Comparison of ENCODE assay signal across 15 cellular contexts in genomic region chr21:45480701-45481500, GRCh38.
DNase-seq lines count a peak whose midpoint lies in the region; ATAC-seq, FAIRE-seq and TF ChIP-seq lines count a peak whose summit lies in the region.
"Had no signal": no experiment of that assay in that cellular context is flagged by ENCODE, and none has a peak within 500 bp of the region (broad histone marks: within the 10 kb centered on the region; RNA-seq: fewer than 3 reads in every experiment).

No MANE protein-coding gene starts in this region.

- no peak overlapping the region for H2AFZ ChIP-seq in HepG2 (ENCODE audit: low read length)
- H2AFZ ChIP-seq in neuronal stem cell (ENCODE audit: low read length) = no peak overlapping the region

- DNase-seq in HepG2 (ENCODE audit: low spot score) (no peak), neuronal stem cell (ENCODE audit: low spot score) (no peak), GM03348 (ENCODE audit: low spot score) (no peak)
- DNase-seq in natural killer cell treated with Interleukin-12 subunit alpha and Interleukin-12 subunit beta and Interleukin-15 and Interleukin-18, amount 100 ng/mL, for 72 hours (ENCODE audit: low spot score) = no peak
- no peak for DNase-seq in activated T-cell treated with anti-CD3 and anti-CD28 coated beads, Interleukin-2, amount 50 U/mL, for 24 hours
- DNase-seq: BE2C had no signal

- H3K4me3 ChIP-seq in BLaER1 = no peak overlapping the region
- peak overlapping the region in 2 of 10 experiments; percentile 65 to 68; a peak in 3 of 20 replicates for H3K4me3 ChIP-seq in BLaER1 treated with 17β-estradiol and CSF1 and Interleukin-3, amounts not matched to agents 10 nM and 100 nM
- no peak overlapping the region for H3K4me3 ChIP-seq in HepG2 (replicated peaks in 1 of 3; ENCODE audit: insufficient read depth in 1 of 3, low read depth in 2 of 3, low read length in 3 of 3)
- H3K4me3 ChIP-seq in neuronal stem cell (ENCODE audit: low read length in 2 of 2) = no peak overlapping the region
- H3K4me3 ChIP-seq: A549, GM12878 had no signal

- no peak overlapping the region for H2BK12ac ChIP-seq in neuronal stem cell (ENCODE audit: low read length)

- peak overlapping the region; percentile 31 for H3K18ac ChIP-seq in neuronal stem cell (ENCODE audit: low read length)

- no peak for FAIRE-seq in HepG2 (lab: Jason Lieb, UNC)
- FAIRE-seq: A549, GM12878, GM18507, H54 had no signal

- peaks cover 2% of the 10 kb centered on the region for H3K79me1 ChIP-seq in neuronal stem cell (ENCODE audit: low read depth, low read length)

- no peak for TF ChIP-seq EP300 in HepG2 (IDR thresholded peaks at IDR 0.05; ENCODE audit: low read depth in 2 of 2, low read length in 2 of 2)
- no peak for TF ChIP-seq EP300 in HepG2 (CRISPR knock-in tag; IDR thresholded peaks at IDR 0.05; ENCODE audit: borderline replicate concordance)

- ATAC-seq in HepG2 = no peak
- ATAC-seq in natural killer cell treated with Interleukin-12 subunit alpha and Interleukin-12 subunit beta and Interleukin-15 and Interleukin-18, amount 100 ng/mL, for 72 hours = no peak
- ATAC-seq: A549, GM12878, HCT116 had no signal

- TF ChIP-seq POLR2A in HepG2 (IDR thresholded peaks at IDR 0.05; ENCODE audit: insufficient read depth in 1 of 2, low read depth in 2 of 2, low read length in 2 of 2) = no peak

- CTCF ChIA-PET in HepG2 (lab: Yijun Ruan, JAX; ENCODE audit: low intra/inter-chr PET ratio, low total read pairs) = no interaction called here

- H2BK120ac ChIP-seq in neuronal stem cell (ENCODE audit: low read depth, low read length) = peak overlapping the region; percentile 52

- H4K91ac ChIP-seq in neuronal stem cell (ENCODE audit: low read depth, low read length, poor library complexity) = no peak overlapping the region

- no peaks in the 10 kb centered on the region for H3K9me3 Mint-ChIP-seq in natural killer cell treated with Interleukin-12 subunit alpha and Interleukin-12 subunit beta and Interleukin-15 and Interleukin-18, amount 100 ng/mL, for 72 hours
- H3K9me3 Mint-ChIP-seq in activated T-cell treated with anti-CD3 and anti-CD28 coated beads, Interleukin-2, amount 50 U/mL, for 24 hours = peaks cover 6% of the 10 kb centered on the region
- H3K9me3 Mint-ChIP-seq: IgD-negative memory B cell had no signal

- no peaks in the 10 kb centered on the region for H4K20me1 ChIP-seq in BLaER1
- no peaks in the 10 kb centered on the region for H4K20me1 ChIP-seq in BLaER1 treated with 17β-estradiol and CSF1 and Interleukin-3, amounts not matched to agents 10 nM and 100 nM
- H4K20me1 ChIP-seq in HepG2 (ENCODE audit: insufficient read depth, low read length) = no peaks in the 10 kb centered on the region

- H3K36me3 ChIP-seq in BLaER1 = no peaks in the 10 kb centered on the region
- H3K36me3 ChIP-seq in BLaER1 treated with 17β-estradiol and CSF1 and Interleukin-3, amounts not matched to agents 10 nM and 100 nM = 0 out of 22 replicates have a peak, but pooled peaks cover 0 to 3% (median 0%) of the 10 kb centered on the region in 11 experiments
- H3K36me3 ChIP-seq in HepG2 (replicated peaks in 1 of 2; ENCODE audit: control insufficient read depth in 1 of 2, insufficient read depth in 2 of 2, low read length in 2 of 2) = peaks cover 32 to 62% of the 10 kb centered on the region in 2 experiments
- peaks cover 0 to 29% of the 10 kb centered on the region in 2 donors for H3K36me3 ChIP-seq in neuronal stem cell (replicated peaks in 1 of 2; ENCODE audit: control insufficient read depth in 2 of 2, insufficient read depth in 2 of 2, low read length in 2 of 2)
- H3K36me3 ChIP-seq: BE2C had no signal

- H3K79me2 ChIP-seq in HepG2 (ENCODE audit: insufficient read depth, low read length) = no peaks in the 10 kb centered on the region

- no peak for TF ChIP-seq CTCF in HepG2 (CRISPR knock-in tag; IDR thresholded peaks at IDR 0.05)

- no peak overlapping the region for H3K23ac ChIP-seq in neuronal stem cell (ENCODE audit: low read depth, low read length, poor library complexity)

- POLR2A ChIA-PET in HepG2 (lab: Yijun Ruan, JAX) = interaction anchor here (1.3 kb wide), 2 partner anchors 9 to 62 kb away, joined by 3 to 6 read pairs; no protein-coding TSS in a partner anchor

- peak overlapping the region; percentile 92 for H3K27ac ChIP-seq in BLaER1
- peak overlapping the region in 9 of 11 experiments; percentile 75 to 93 (median 88); a peak in 17 of 22 replicates for H3K27ac ChIP-seq in BLaER1 treated with 17β-estradiol and CSF1 and Interleukin-3, amounts not matched to agents 10 nM and 100 nM
- H3K27ac ChIP-seq in HepG2 (ENCODE audit: extremely low read length, insufficient read depth, low read length) = no peak overlapping the region
- no peak overlapping the region for H3K27ac ChIP-seq in neuronal stem cell (replicated peaks; ENCODE audit: low read length)
- H3K27ac ChIP-seq: A549, HL-60 had no signal

- H3K4me3 Mint-ChIP-seq in natural killer cell treated with Interleukin-12 subunit alpha and Interleukin-12 subunit beta and Interleukin-15 and Interleukin-18, amount 100 ng/mL, for 72 hours = no peak overlapping the region
- H3K4me3 Mint-ChIP-seq in activated T-cell treated with anti-CD3 and anti-CD28 coated beads, Interleukin-2, amount 50 U/mL, for 24 hours = no peak overlapping the region

- H3K4me1 ChIP-seq in BLaER1 (peaks cover 77% of the 10 kb centered on the region), HepG2 (ENCODE audit: insufficient read depth, low read length) (no peaks in the 10 kb centered on the region), neuronal stem cell (ENCODE audit: control insufficient read depth in 2 of 2, insufficient read depth in 1 of 2, low read depth in 1 of 2, low read length in 2 of 2) (peaks cover 2 to 3% of the 10 kb centered on the region in 2 donors)
- peaks cover 72 to 85% (median 78%) of the 10 kb centered on the region in 10 experiments for H3K4me1 ChIP-seq in BLaER1 treated with 17β-estradiol and CSF1 and Interleukin-3, amounts not matched to agents 10 nM and 100 nM
- H3K4me1 ChIP-seq: A549 had no signal

- H3K27me3 ChIP-seq in BLaER1 = no peaks in the 10 kb centered on the region
- no peaks in the 10 kb centered on the region for H3K27me3 ChIP-seq in BLaER1 treated with 17β-estradiol and CSF1 and Interleukin-3, amounts not matched to agents 10 nM and 100 nM
- H3K27me3 ChIP-seq in HepG2 (ENCODE audit: control insufficient read depth in 1 of 2, insufficient read depth in 2 of 2, low read length in 2 of 2) = no peaks in the 10 kb centered on the region
- H3K27me3 ChIP-seq in neuronal stem cell (ENCODE audit: control insufficient read depth in 3 of 3, insufficient read depth in 3 of 3, low read depth in 1 of 3, low read length in 3 of 3) = peaks cover 0 to 16% (median 5%) of the 10 kb centered on the region in 3 experiments
- H3K27me3 ChIP-seq: BE2C had no signal

- 93% methylated on average over 8 of the region's 35 CpGs for WGBS in HepG2 (ENCODE audit: low lambda C conversion rate)
- WGBS in neuronal stem cell (ENCODE audit: extremely low coverage in 2 of 2, insufficient read length in 2 of 2, insufficient replicate concordance in 1 of 2), 2 donors = no CpG with 5 or more reads among the region's 35 CpGs

- H3K14ac ChIP-seq in neuronal stem cell (ENCODE audit: low read length) = peak overlapping the region; percentile 32

- TF ChIP-seq RAD21 in HepG2 (CRISPR knock-in tag; IDR thresholded peaks at IDR 0.05) = no peak

- no peaks in the 10 kb centered on the region for H3K36me3 Mint-ChIP-seq in natural killer cell treated with Interleukin-12 subunit alpha and Interleukin-12 subunit beta and Interleukin-15 and Interleukin-18, amount 100 ng/mL, for 72 hours
- H3K36me3 Mint-ChIP-seq in activated T-cell treated with anti-CD3 and anti-CD28 coated beads, Interleukin-2, amount 50 U/mL, for 24 hours (ENCODE audit: low read depth) = no peaks in the 10 kb centered on the region

- H2BK15ac ChIP-seq in neuronal stem cell (ENCODE audit: low read length) = no peak overlapping the region

- H3K9me3 ChIP-seq in BLaER1 (no peaks in the 10 kb centered on the region), HepG2 (ENCODE audit: low read length) (no peaks in the 10 kb centered on the region), neuronal stem cell (replicated peaks in 1 of 2; ENCODE audit: control insufficient read depth in 2 of 2, insufficient read depth in 1 of 2, low read depth in 1 of 2, low read length in 2 of 2) (peaks cover 0 to 13% of the 10 kb centered on the region in 2 donors)
- no peaks in the 10 kb centered on the region for H3K9me3 ChIP-seq in BLaER1 treated with 17β-estradiol and CSF1 and Interleukin-3, amounts not matched to agents 10 nM and 100 nM (replicated peaks in 1 of 11)
- H3K9me3 ChIP-seq: A549, BE2C had no signal

- peaks cover 4 to 8% of the 10 kb centered on the region in 2 donors for H3K27me3 Mint-ChIP-seq in natural killer cell treated with Interleukin-12 subunit alpha and Interleukin-12 subunit beta and Interleukin-15 and Interleukin-18, amount 100 ng/mL, for 72 hours
- H3K27me3 Mint-ChIP-seq in activated T-cell treated with anti-CD3 and anti-CD28 coated beads, Interleukin-2, amount 50 U/mL, for 24 hours = no peaks in the 10 kb centered on the region
- H3K27me3 Mint-ChIP-seq: IgD-negative memory B cell had no signal

- no peak overlapping the region for H3K27ac Mint-ChIP-seq in natural killer cell treated with Interleukin-12 subunit alpha and Interleukin-12 subunit beta and Interleukin-15 and Interleukin-18, amount 100 ng/mL, for 72 hours
- H3K27ac Mint-ChIP-seq in activated T-cell treated with anti-CD3 and anti-CD28 coated beads, Interleukin-2, amount 50 U/mL, for 24 hours = no peak overlapping the region

- in situ Hi-C loops in HepG2 (cut with HindIII; ENCODE audit: extremely low pct_ligation_motif_present, low pct_unique_long_range_greater_than_20kb) = no loop called here

- H4K8ac ChIP-seq in neuronal stem cell (ENCODE audit: low read depth, low read length) = peak overlapping the region; percentile 57

- no peak overlapping the region for H2AK5ac ChIP-seq in neuronal stem cell (ENCODE audit: low read depth, low read length)

- no peak overlapping the region for H3K4ac ChIP-seq in neuronal stem cell (ENCODE audit: low read length)

- intact Hi-C loops in HepG2 (cut with micrococcal nuclease; ENCODE audit: unreplicated experiment) = no loop called here

- H2BK5ac ChIP-seq in neuronal stem cell (ENCODE audit: low read length) = peak overlapping the region; percentile 71

- H3K4me1 Mint-ChIP-seq in natural killer cell treated with Interleukin-12 subunit alpha and Interleukin-12 subunit beta and Interleukin-15 and Interleukin-18, amount 100 ng/mL, for 72 hours (ENCODE audit: low read depth in 2 of 2) = peaks cover 32 to 37% of the 10 kb centered on the region in 2 donors
- H3K4me1 Mint-ChIP-seq in activated T-cell treated with anti-CD3 and anti-CD28 coated beads, Interleukin-2, amount 50 U/mL, for 24 hours (ENCODE audit: low read depth) = peaks cover 20% of the 10 kb centered on the region

- H3K4me2 ChIP-seq in BLaER1 (peak overlapping the region; percentile 96), HepG2 (ENCODE audit: low read depth, low read length) (no peak overlapping the region), neuronal stem cell (ENCODE audit: insufficient read depth, low read length, poor library complexity, severe bottlenecking) (no peak overlapping the region)
- H3K4me2 ChIP-seq in BLaER1 treated with 17β-estradiol and CSF1 and Interleukin-3, amounts not matched to agents 10 nM and 100 nM = peak overlapping the region; percentile 82 to 98 (median 96)
- H3K4me2 ChIP-seq: A549 had no signal

- no TSS peak for BruUV-seq in HepG2 (replicated peaks; lab: Mats Ljungman, UMichigan)

- H3K9ac ChIP-seq in BLaER1 = no peak overlapping the region
- H3K9ac ChIP-seq in BLaER1 treated with 17β-estradiol and CSF1 and Interleukin-3, amounts not matched to agents 10 nM and 100 nM = peak overlapping the region in 8 of 11 experiments; percentile 65 to 84 (median 76); a peak in 11 of 22 replicates
- no peak overlapping the region for H3K9ac ChIP-seq in HepG2 (ENCODE audit: insufficient read depth, low read depth, low read length)
- no peak overlapping the region for H3K9ac ChIP-seq in neuronal stem cell (ENCODE audit: low read depth, low read length, poor library complexity)

Comparison
In these comparisons a context has a peak if more than half of its experiments do, and no peak if none do; other contexts are left out.
1. H3K9ac ChIP-seq: peak in BLaER1 treated with 17β-estradiol and CSF1 and Interleukin-3, amounts not matched to agents 10 nM and 100 nM (8 of 11); none in BLaER1 (single experiment), HepG2 (single experiment) and neuronal stem cell (single experiment).
2. H3K27ac ChIP-seq: peak in BLaER1 (single experiment) and BLaER1 treated with 17β-estradiol and CSF1 and Interleukin-3, amounts not matched to agents 10 nM and 100 nM (9 of 11); none in HepG2 (single experiment) and neuronal stem cell (single experiment).
3. H3K4me2 ChIP-seq: peak in BLaER1 (single experiment) and BLaER1 treated with 17β-estradiol and CSF1 and Interleukin-3, amounts not matched to agents 10 nM and 100 nM (11 of 11); none in HepG2 (single experiment) and neuronal stem cell (single experiment).